ENCODE assay signal across 22 cellular contexts in the genomic region with DNA sequence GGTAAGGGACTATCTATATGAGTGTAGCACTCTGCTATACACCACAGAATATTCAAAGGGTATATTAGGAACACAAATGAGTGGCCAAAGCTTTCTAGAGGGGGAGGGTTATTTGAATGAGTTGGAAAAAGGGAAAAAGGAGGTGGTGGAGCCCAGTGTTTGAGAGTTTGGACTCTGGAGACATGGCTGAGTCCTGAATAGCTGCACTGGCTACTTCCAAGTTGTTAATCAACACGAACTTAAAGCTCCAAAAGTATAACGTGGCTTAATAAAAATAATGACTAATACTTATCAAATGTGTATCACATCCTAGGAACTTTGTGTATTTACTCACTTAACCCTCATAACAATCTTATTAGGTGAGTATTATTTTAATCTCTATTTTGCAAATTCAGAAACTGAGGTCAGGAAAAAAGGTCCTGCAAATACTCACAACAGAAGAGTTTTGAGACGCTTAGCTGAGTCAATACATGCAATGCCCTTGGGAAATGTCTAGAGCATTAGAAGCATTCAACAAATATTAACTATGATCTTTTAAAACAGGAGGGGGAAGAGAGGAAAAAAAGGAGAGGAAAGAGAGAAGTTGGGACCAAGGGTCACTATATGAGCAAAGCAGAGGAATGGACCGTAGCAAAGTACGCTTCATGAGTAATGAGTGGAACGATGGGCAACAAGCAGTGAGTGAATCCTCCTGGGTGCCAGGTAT.
DNase-seq lines count a peak whose midpoint lies in the region; ATAC-seq, FAIRE-seq and TF ChIP-seq lines count a peak whose summit lies in the region.
"Had no signal": no experiment of that assay in that cellular context is flagged by ENCODE, and none has a peak within 500 bp of the region (broad histone marks: within the 10 kb centered on the region; RNA-seq: fewer than 3 reads in every experiment).

No MANE protein-coding gene starts in this region.

- no peaks in the 10 kb centered on the region for H3K9me3 ChIP-seq in HCT116 (ENCODE audit: control insufficient read depth in 1 of 2, insufficient read depth in 1 of 2, low read depth in 1 of 2, low read length in 2 of 2)
- no peaks in the 10 kb centered on the region for H3K9me3 ChIP-seq in astrocyte (ENCODE audit: insufficient read depth, low read depth, low read length)
- H3K9me3 ChIP-seq in smooth muscle cell (replicated peaks; ENCODE audit: low read depth) = no peaks in the 10 kb centered on the region
- H3K9me3 ChIP-seq in OCI-LY7 (ENCODE audit: low read length) = no peaks in the 10 kb centered on the region
- H3K9me3 ChIP-seq: adrenal gland, colonic mucosa, esophagus squamous epithelium, thoracic aorta had no signal

- H2AFZ ChIP-seq in HCT116 (ENCODE audit: low read depth, low read length, poor library complexity, severe bottlenecking) (no peak overlapping the region), astrocyte (ENCODE audit: low read depth, low read length) (no peak overlapping the region), smooth muscle cell (ENCODE audit: low read depth) (no peak overlapping the region), OCI-LY7 (ENCODE audit: low read length) (no peak overlapping the region)

- POLR2A ChIA-PET in HCT116 (lab: Charles Lee) (interaction anchor here (1.2 kb wide), 1 partner anchor 190 kb away, joined by 3 read pairs; the partner anchor contains the start of gene HMGA2), OCI-LY7 (lab: Charles Lee) (no interaction called here)

- no peak for TF ChIP-seq CTCF in HCT116 (IDR thresholded peaks at IDR 0.05 in 2 of 3, conservative IDR thresholded peaks at IDR 0.05 in 1 of 3; ENCODE audit: borderline replicate concordance in 1 of 3, insufficient read depth in 1 of 3, low read depth in 2 of 3, low read length in 2 of 3)
- TF ChIP-seq CTCF in astrocyte (IDR thresholded peaks at IDR 0.05; ENCODE audit: insufficient read depth, low read depth, low read length) = no peak
- TF ChIP-seq CTCF in foreskin fibroblast (IDR thresholded peaks at IDR 0.05; ENCODE audit: low read depth, low read length) = no peak
- TF ChIP-seq CTCF in smooth muscle cell (IDR thresholded peaks at IDR 0.05; ENCODE audit: borderline replicate concordance, insufficient read depth, poor library complexity, severe bottlenecking) = no peak
- no peak for TF ChIP-seq CTCF in OCI-LY7 (conservative IDR thresholded peaks at IDR 0.05; ENCODE audit: low read length)
- TF ChIP-seq CTCF in D721Med (IDR thresholded peaks at IDR 0.05; ENCODE audit: insufficient read depth, missing control alignments) = no peak

- H3K36me3 ChIP-seq in HCT116 (ENCODE audit: control insufficient read depth in 1 of 2, insufficient read depth in 2 of 2, low read length in 2 of 2) (no peaks in the 10 kb centered on the region; a peak in 1 of 4 replicates), astrocyte (ENCODE audit: insufficient read depth, low read length) (no peaks in the 10 kb centered on the region), smooth muscle cell (ENCODE audit: low read depth) (no peaks in the 10 kb centered on the region), OCI-LY7 (ENCODE audit: insufficient read depth, low read length) (no peaks in the 10 kb centered on the region)
- H3K36me3 ChIP-seq: adrenal gland, colonic mucosa, esophagus squamous epithelium, thoracic aorta had no signal

- CTCF ChIA-PET in HCT116 (lab: Charles Lee) (no interaction called here), OCI-LY7 (lab: Charles Lee; ENCODE audit: unreplicated experiment) (no interaction called here)

- H3K27ac Mint-ChIP-seq in astrocyte (ENCODE audit: unreplicated experiment) (no peak overlapping the region), immature natural killer cell (no peak overlapping the region)
- H3K27ac Mint-ChIP-seq: activated CD8-positive, alpha-beta T cell treated with anti-CD3 and anti-CD28 coated beads, Interleukin-2, amount 10 ng/mL, durations not matched to agents 7 days and 5 days; activated T-helper 17 cell treated with anti-CD3 and anti-CD28 coated beads, Interleukin-2, amount 50 U/mL, for 72 hours; CD4-positive, alpha-beta T cell; naive thymus-derived CD8-positive, alpha-beta T cell had no signal

- H3K4me1 Mint-ChIP-seq in astrocyte (ENCODE audit: low read depth, unreplicated experiment) (peaks cover 31% of the 10 kb centered on the region), immature natural killer cell (no peaks in the 10 kb centered on the region)
- H3K4me1 Mint-ChIP-seq: activated T-helper 17 cell treated with anti-CD3 and anti-CD28 coated beads, Interleukin-2, amount 50 U/mL, for 72 hours; naive thymus-derived CD8-positive, alpha-beta T cell had no signal

- H3K36me3 Mint-ChIP-seq in astrocyte (ENCODE audit: low read depth, unreplicated experiment) = no peaks in the 10 kb centered on the region
- no peaks in the 10 kb centered on the region for H3K36me3 Mint-ChIP-seq in immature natural killer cell
- H3K36me3 Mint-ChIP-seq: naive thymus-derived CD8-positive, alpha-beta T cell had no signal

- H3K27me3 ChIP-seq in HCT116 (ENCODE audit: insufficient read depth, low read length) (no peaks in the 10 kb centered on the region), astrocyte (ENCODE audit: insufficient read depth, low read length) (no peaks in the 10 kb centered on the region), smooth muscle cell (ENCODE audit: low read depth) (no peaks in the 10 kb centered on the region)
- H3K27me3 ChIP-seq: adrenal gland, colonic mucosa had no signal

- peak overlapping the region; percentile 17 for H3K4me2 ChIP-seq in HCT116 (ENCODE audit: low read length)
- H3K4me2 ChIP-seq in astrocyte (ENCODE audit: low read length) = peak overlapping the region; percentile 49
- no peak overlapping the region for H3K4me2 ChIP-seq in smooth muscle cell
- no peak overlapping the region for H3K4me2 ChIP-seq in OCI-LY7 (ENCODE audit: low read length)

- H3K79me2 ChIP-seq in HCT116 (ENCODE audit: insufficient read depth, low read length) = peaks cover 7% of the 10 kb centered on the region; the same call in 1 of the 2 replicates
- no peaks in the 10 kb centered on the region for H3K79me2 ChIP-seq in astrocyte (ENCODE audit: insufficient read depth, low read length)
- no peaks in the 10 kb centered on the region for H3K79me2 ChIP-seq in smooth muscle cell (ENCODE audit: low read depth)
- H3K79me2 ChIP-seq in OCI-LY7 (ENCODE audit: insufficient read depth, low read depth, low read length) = no peaks in the 10 kb centered on the region

- FAIRE-seq in astrocyte (lab: Jason Lieb, UNC) (peak; percentile 23), D721Med (lab: Jason Lieb, UNC) (no peak)
- FAIRE-seq: GM12892, H54 had no signal

- 87% methylated on average over 6 of the region's 6 CpGs for WGBS in smooth muscle cell (ENCODE audit: low lambda C conversion rate)

- peaks cover 1% of the 10 kb centered on the region for H3F3A ChIP-seq in smooth muscle cell (ENCODE audit: low read depth)

- H4K20me1 ChIP-seq in HCT116 (ENCODE audit: insufficient read depth) (no peaks in the 10 kb centered on the region), astrocyte (ENCODE audit: insufficient read depth, low read length) (no peaks in the 10 kb centered on the region), smooth muscle cell (ENCODE audit: low read depth) (no peaks in the 10 kb centered on the region), OCI-LY7 (ENCODE audit: insufficient read depth, low read length) (no peaks in the 10 kb centered on the region)

- no peak for DNase-seq in HCT116 (ENCODE audit: low read depth, low spot score)
- peak; percentile 70 for DNase-seq in astrocyte (ENCODE audit: low read depth)
- peak; percentile 90 to 91 for DNase-seq in foreskin fibroblast
- DNase-seq in smooth muscle cell (lab: John Stamatoyannopoulos, UW; ENCODE audit: unreplicated experiment) = no peak
- DNase-seq in immature natural killer cell = no peak
- DNase-seq in OCI-LY7 (ENCODE audit: low spot score) = no peak
- DNase-seq in D721Med (ENCODE audit: insufficient read length, low spot score) = no peak
- DNase-seq: activated CD8-positive, alpha-beta T cell treated with anti-CD3 and anti-CD28 coated beads, Interleukin-2, amount 10 ng/mL, durations not matched to agents 7 days and 5 days; adrenal gland; CD4-positive, alpha-beta T cell; colonic mucosa; esophagus squamous epithelium; naive thymus-derived CD8-positive, alpha-beta T cell; NCI-H2029; NCI-H748 treated with DMSO at 0.1 percent for 48 hours; retina; stimulated activated CD8-positive, alpha-beta memory T cell treated with anti-CD3 and anti-CD28 coated beads, Interleukin-4, amount 100 ng/mL, for 48 hours had no signal

- RAD21 ChIA-PET in HCT116 (lab: Charles Lee; ENCODE audit: low non-redundant PET in 1 of 2, low total read pairs in 2 of 2, uncharacterized antibody in 2 of 2, unreplicated experiment in 2 of 2) = no interaction called here

- H3K9me3 Mint-ChIP-seq in astrocyte (ENCODE audit: unreplicated experiment) (no peaks in the 10 kb centered on the region), immature natural killer cell (no peaks in the 10 kb centered on the region)
- H3K9me3 Mint-ChIP-seq: CD4-positive, alpha-beta T cell had no signal

- no peak for TF ChIP-seq POLR2A in HCT116 (IDR thresholded peaks at IDR 0.05; ENCODE audit: borderline replicate concordance, extremely low read depth, insufficient read depth, insufficient read length)

- H3K9ac ChIP-seq in HCT116 (ENCODE audit: low read length) (peak overlapping the region; percentile 39), astrocyte (ENCODE audit: low read length) (peak overlapping the region; percentile 70), smooth muscle cell (ENCODE audit: low read depth) (no peak overlapping the region)

- no peak for ATAC-seq in HCT116
- ATAC-seq: activated CD8-positive, alpha-beta T cell treated with anti-CD3 and anti-CD28 coated beads, Interleukin-2, amount 10 ng/mL, durations not matched to agents 7 days and 5 days; activated T-helper 17 cell treated with anti-CD3 and anti-CD28 coated beads, Interleukin-2, amount 50 U/mL, for 72 hours; naive thymus-derived CD8-positive, alpha-beta T cell had no signal

- intact Hi-C loops in HCT116 (cut with micrococcal nuclease) (no loop called here), OCI-LY7 (cut with micrococcal nuclease; ENCODE audit: unreplicated experiment) (no loop called here)

- no peak overlapping the region for H3K4me3 Mint-ChIP-seq in astrocyte (ENCODE audit: unreplicated experiment)
- no peak overlapping the region for H3K4me3 Mint-ChIP-seq in immature natural killer cell
- H3K4me3 Mint-ChIP-seq: activated CD8-positive, alpha-beta T cell treated with anti-CD3 and anti-CD28 coated beads, Interleukin-2, amount 10 ng/mL, durations not matched to agents 7 days and 5 days; activated T-helper 17 cell treated with anti-CD3 and anti-CD28 coated beads, Interleukin-2, amount 50 U/mL, for 72 hours; CD4-positive, alpha-beta T cell; naive thymus-derived CD8-positive, alpha-beta T cell had no signal

- H3K9me2 ChIP-seq in HCT116 (ENCODE audit: insufficient read depth) (no peaks in the 10 kb centered on the region), OCI-LY7 (ENCODE audit: insufficient read depth, low read length) (no peaks in the 10 kb centered on the region)

- no TSS peak for BruUV-seq in HCT116 (replicated peaks; lab: Mats Ljungman, UMichigan)
- no TSS peak for BruUV-seq in OCI-LY7 (replicated peaks; lab: Mats Ljungman, UMichigan)

- no peak overlapping the region for H3K4me3 ChIP-seq in HCT116 (replicated peaks in 1 of 2; ENCODE audit: low read depth in 1 of 2, low read length in 2 of 2)
- no peak overlapping the region for H3K4me3 ChIP-seq in astrocyte (ENCODE audit: insufficient read depth, low read depth, low read length)
- H3K4me3 ChIP-seq in foreskin fibroblast (ENCODE audit: low read depth in 1 of 2, low read length in 2 of 2) = no peak overlapping the region
- no peak overlapping the region for H3K4me3 ChIP-seq in smooth muscle cell
- H3K4me3 ChIP-seq in OCI-LY7 (ENCODE audit: low read depth, low read length, poor library complexity, severe bottlenecking) = no peak overlapping the region
- H3K4me3 ChIP-seq: adrenal gland, colonic mucosa, esophagus squamous epithelium, lung, thoracic aorta had no signal

- H3K27me3 Mint-ChIP-seq in astrocyte (ENCODE audit: low read depth, unreplicated experiment) (no peaks in the 10 kb centered on the region), immature natural killer cell (ENCODE audit: low read depth in 3 of 3) (peaks cover 2 to 8% (median 3%) of the 10 kb centered on the region in 3 donors)
- H3K27me3 Mint-ChIP-seq: CD4-positive, alpha-beta T cell had no signal

- no peak for TF ChIP-seq RAD21 in HCT116 (IDR thresholded peaks at IDR 0.05; ENCODE audit: low read depth)

- H3K27ac ChIP-seq in HCT116 (ENCODE audit: low read depth, low read length) = peak overlapping the region; percentile 97
- peak overlapping the region; percentile 92 for H3K27ac ChIP-seq in astrocyte (ENCODE audit: low read depth, low read length)
- peak overlapping the region; percentile 96 for H3K27ac ChIP-seq in smooth muscle cell (ENCODE audit: low read depth)
- H3K27ac ChIP-seq in OCI-LY7 (ENCODE audit: low read depth, low read length, poor library complexity, severe bottlenecking) = no peak overlapping the region
- H3K27ac ChIP-seq: adrenal gland, colonic mucosa, esophagus squamous epithelium, thoracic aorta had no signal

- H3K4me1 ChIP-seq in HCT116 (ENCODE audit: control insufficient read depth in 1 of 2, insufficient read depth in 2 of 2, low read length in 2 of 2) (peaks cover 54 to 75% of the 10 kb centered on the region in 2 experiments), astrocyte (ENCODE audit: insufficient read depth, low read length) (peaks cover 52% of the 10 kb centered on the region), smooth muscle cell (ENCODE audit: low read depth) (peaks cover 7% of the 10 kb centered on the region), OCI-LY7 (ENCODE audit: insufficient read depth, low read length, poor library complexity, severe bottlenecking) (no peaks in the 10 kb centered on the region)
- H3K4me1 ChIP-seq: adrenal gland had no signal

Comparison
In these comparisons a context has a peak if more than half of its experiments do, and no peak if none do; other contexts are left out.
1. DNase-seq: peak in astrocyte (single experiment) and foreskin fibroblast (2 of 2); none in HCT116 (single experiment), smooth muscle cell (single experiment), immature natural killer cell (0 of 3), OCI-LY7 (single experiment) and D721Med (single experiment).
2. H3K4me2 ChIP-seq: peak in HCT116 (single experiment) and astrocyte (single experiment); none in smooth muscle cell (single experiment) and OCI-LY7 (single experiment).